In the genomic region with DNA sequence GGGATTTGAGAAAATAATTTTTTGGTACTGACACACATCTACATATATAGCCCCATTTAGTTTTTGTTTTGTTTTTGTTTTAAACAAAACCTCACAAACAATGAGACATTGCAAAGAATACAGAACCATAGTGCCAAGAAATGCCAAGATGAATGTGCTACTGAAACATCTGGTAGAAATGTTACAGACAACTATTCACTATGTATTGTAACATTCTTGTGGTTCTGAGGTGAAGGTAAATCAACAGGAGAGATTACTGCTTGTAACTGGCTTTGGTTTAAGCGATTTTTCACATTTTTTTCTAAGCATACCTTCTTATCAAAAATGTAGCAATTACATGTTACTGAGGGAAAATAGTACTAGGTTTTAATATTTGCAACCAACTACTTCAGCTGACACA, we compare ENCODE assay signal across 2 cellular contexts.
TF ChIP-seq lines count a peak whose summit lies in the region.

No MANE protein-coding gene starts in this region.

TF ChIP-seq in K562, 482 proteins besides CTCF, POLR2A, EP300 and RAD21 (continued from another document):
- TF ChIP-seq PPARD (CRISPR knock-in tag; IDR thresholded peaks at IDR 0.05) (no peak), CHD4 (IDR thresholded peaks at IDR 0.05; ENCODE audit: insufficient read depth, insufficient replicate concordance, low read depth, low read length, poor library complexity, severe bottlenecking) (no peak), ARHGAP35 (IDR thresholded peaks at IDR 0.05; ENCODE audit: partially characterized antibody) (no peak), SLC30A9 (CRISPR knock-in tag; IDR thresholded peaks at IDR 0.05) (no peak)
- TF ChIP-seq, protein P1, sequence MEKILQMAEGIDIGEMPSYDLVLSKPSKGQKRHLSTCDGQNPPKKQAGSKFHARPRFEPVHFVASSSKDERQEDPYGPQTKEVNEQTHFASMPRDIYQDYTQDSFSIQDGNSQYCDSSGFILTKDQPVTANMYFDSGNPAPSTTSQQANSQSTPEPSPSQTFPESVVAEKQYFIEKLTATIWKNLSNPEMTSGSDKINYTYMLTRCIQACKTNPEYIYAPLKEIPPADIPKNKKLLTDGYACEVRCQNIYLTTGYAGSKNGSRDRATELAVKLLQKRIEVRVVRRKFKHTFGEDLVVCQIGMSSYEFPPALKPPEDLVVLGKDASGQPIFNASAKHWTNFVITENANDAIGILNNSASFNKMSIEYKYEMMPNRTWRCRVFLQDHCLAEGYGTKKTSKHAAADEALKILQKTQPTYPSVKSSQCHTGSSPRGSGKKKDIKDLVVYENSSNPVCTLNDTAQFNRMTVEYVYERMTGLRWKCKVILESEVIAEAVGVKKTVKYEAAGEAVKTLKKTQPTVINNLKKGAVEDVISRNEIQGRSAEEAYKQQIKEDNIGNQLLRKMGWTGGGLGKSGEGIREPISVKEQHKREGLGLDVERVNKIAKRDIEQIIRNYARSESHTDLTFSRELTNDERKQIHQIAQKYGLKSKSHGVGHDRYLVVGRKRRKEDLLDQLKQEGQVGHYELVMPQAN (IDR thresholded peaks at IDR 0.05; ENCODE audit: borderline replicate concordance), result no peak

TF ChIP-seq in HepG2, 621 proteins besides CTCF, POLR2A, EP300 and RAD21 (continued from another document):
- no peak for TF ChIP-seq ZNF766 (CRISPR knock-in tag; IDR thresholded peaks at IDR 0.05; ENCODE audit: borderline replicate concordance)
- TF ChIP-seq SRSF9 (IDR thresholded peaks at IDR 0.05; ENCODE audit: borderline replicate concordance, insufficient read depth, low read depth, low read length, poor library complexity, severe bottlenecking), result no peak
- TF ChIP-seq, protein P2, sequence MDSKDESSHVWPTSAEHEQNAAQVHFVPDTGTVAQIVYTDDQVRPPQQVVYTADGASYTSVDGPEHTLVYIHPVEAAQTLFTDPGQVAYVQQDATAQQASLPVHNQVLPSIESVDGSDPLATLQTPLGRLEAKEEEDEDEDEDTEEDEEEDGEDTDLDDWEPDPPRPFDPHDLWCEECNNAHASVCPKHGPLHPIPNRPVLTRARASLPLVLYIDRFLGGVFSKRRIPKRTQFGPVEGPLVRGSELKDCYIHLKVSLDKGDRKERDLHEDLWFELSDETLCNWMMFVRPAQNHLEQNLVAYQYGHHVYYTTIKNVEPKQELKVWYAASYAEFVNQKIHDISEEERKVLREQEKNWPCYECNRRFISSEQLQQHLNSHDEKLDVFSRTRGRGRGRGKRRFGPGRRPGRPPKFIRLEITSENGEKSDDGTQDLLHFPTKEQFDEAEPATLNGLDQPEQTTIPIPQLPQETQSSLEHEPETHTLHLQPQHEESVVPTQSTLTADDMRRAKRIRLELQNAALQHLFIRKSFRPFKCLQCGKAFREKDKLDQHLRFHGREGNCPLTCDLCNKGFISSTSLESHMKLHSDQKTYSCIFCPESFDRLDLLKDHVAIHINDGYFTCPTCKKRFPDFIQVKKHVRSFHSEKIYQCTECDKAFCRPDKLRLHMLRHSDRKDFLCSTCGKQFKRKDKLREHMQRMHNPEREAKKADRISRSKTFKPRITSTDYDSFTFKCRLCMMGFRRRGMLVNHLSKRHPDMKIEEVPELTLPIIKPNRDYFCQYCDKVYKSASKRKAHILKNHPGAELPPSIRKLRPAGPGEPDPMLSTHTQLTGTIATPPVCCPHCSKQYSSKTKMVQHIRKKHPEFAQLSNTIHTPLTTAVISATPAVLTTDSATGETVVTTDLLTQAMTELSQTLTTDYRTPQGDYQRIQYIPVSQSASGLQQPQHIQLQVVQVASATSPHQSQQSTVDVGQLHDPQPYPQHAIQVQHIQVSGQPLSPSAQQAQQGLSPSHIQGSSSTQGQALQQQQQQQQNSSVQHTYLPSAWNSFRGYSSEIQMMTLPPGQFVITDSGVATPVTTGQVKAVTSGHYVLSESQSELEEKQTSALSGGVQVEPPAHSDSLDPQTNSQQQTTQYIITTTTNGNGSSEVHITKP (CRISPR knock-in tag; IDR thresholded peaks at IDR 0.05; ENCODE audit: low read depth), result no peak
- TF ChIP-seq CBX5 (CRISPR knock-in tag; IDR thresholded peaks at IDR 0.05; ENCODE audit: borderline replicate concordance), result no peak
- no peak for TF ChIP-seq ZNF607 (CRISPR knock-in tag; IDR thresholded peaks at IDR 0.05; ENCODE audit: borderline replicate concordance)
- TF ChIP-seq ZNF24 (IDR thresholded peaks at IDR 0.05), result no peak
- TF ChIP-seq GATA4 (IDR thresholded peaks at IDR 0.05; ENCODE audit: borderline replicate concordance, low read depth), result no peak
- no peak for TF ChIP-seq ZBTB42 (CRISPR knock-in tag; IDR thresholded peaks at IDR 0.05)
- no peak for TF ChIP-seq ZNF720 (CRISPR knock-in tag; IDR thresholded peaks at IDR 0.05)
- no peak for TF ChIP-seq ARNTL (CRISPR knock-in tag; IDR thresholded peaks at IDR 0.05)
- TF ChIP-seq, protein P3, sequence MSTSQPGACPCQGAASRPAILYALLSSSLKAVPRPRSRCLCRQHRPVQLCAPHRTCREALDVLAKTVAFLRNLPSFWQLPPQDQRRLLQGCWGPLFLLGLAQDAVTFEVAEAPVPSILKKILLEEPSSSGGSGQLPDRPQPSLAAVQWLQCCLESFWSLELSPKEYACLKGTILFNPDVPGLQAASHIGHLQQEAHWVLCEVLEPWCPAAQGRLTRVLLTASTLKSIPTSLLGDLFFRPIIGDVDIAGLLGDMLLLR (CRISPR knock-in tag; IDR thresholded peaks at IDR 0.05), result no peak
- TF ChIP-seq, protein P4, sequence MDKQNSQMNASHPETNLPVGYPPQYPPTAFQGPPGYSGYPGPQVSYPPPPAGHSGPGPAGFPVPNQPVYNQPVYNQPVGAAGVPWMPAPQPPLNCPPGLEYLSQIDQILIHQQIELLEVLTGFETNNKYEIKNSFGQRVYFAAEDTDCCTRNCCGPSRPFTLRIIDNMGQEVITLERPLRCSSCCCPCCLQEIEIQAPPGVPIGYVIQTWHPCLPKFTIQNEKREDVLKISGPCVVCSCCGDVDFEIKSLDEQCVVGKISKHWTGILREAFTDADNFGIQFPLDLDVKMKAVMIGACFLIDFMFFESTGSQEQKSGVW (CRISPR knock-in tag; IDR thresholded peaks at IDR 0.05; ENCODE audit: borderline replicate concordance), result no peak
- TF ChIP-seq, protein P5, sequence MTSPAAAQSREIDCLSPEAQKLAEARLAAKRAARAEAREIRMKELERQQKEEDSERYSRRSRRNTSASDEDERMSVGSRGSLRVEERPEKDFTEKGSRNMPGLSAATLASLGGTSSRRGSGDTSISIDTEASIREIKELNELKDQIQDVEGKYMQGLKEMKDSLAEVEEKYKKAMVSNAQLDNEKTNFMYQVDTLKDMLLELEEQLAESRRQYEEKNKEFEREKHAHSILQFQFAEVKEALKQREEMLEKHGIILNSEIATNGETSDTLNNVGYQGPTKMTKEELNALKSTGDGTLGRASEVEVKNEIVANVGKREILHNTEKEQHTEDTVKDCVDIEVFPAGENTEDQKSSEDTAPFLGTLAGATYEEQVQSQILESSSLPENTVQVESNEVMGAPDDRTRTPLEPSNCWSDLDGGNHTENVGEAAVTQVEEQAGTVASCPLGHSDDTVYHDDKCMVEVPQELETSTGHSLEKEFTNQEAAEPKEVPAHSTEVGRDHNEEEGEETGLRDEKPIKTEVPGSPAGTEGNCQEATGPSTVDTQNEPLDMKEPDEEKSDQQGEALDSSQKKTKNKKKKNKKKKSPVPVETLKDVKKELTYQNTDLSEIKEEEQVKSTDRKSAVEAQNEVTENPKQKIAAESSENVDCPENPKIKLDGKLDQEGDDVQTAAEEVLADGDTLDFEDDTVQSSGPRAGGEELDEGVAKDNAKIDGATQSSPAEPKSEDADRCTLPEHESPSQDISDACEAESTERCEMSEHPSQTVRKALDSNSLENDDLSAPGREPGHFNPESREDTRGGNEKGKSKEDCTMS (CRISPR knock-in tag; conservative IDR thresholded peaks at IDR 0.05), result no peak
